1 cellular context compared by ENCODE assay signal in the genomic region with DNA sequence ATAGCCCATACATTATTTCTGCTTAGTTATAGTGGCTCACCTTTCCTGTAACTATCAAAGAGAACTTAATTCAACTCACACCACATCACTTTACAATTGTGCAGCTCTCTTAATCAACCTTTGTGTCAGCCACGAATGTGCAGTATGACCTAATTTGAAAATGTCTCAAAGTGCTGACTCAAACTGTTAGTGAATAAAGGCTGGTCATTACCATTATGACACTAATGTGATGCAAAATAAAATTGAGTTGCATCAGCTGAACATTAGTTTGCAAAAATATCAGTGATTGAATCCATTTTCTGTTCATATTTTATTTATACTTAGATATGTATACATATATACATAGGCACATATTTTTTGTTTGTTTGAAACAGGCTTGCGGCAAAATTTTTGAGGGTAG.
TF ChIP-seq lines count a peak whose summit lies in the region.

No MANE protein-coding gene starts in this region.

TF ChIP-seq in WTC11, 78 proteins besides CTCF, POLR2A, EP300 and RAD21 (continued from another document):
- TF ChIP-seq ATF3 (CRISPR knock-in tag; conservative IDR thresholded peaks at IDR 0.05) (no peak), SMAD4 (CRISPR knock-in tag; IDR thresholded peaks at IDR 0.05) (no peak), FOXK1 (CRISPR knock-in tag; IDR thresholded peaks at IDR 0.05) (no peak)
- TF ChIP-seq, protein P1, sequence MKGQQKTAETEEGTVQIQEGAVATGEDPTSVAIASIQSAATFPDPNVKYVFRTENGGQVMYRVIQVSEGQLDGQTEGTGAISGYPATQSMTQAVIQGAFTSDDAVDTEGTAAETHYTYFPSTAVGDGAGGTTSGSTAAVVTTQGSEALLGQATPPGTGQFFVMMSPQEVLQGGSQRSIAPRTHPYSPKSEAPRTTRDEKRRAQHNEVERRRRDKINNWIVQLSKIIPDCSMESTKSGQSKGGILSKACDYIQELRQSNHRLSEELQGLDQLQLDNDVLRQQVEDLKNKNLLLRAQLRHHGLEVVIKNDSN (CRISPR knock-in tag; IDR thresholded peaks at IDR 0.05): no peak
- TF ChIP-seq, protein P2, sequence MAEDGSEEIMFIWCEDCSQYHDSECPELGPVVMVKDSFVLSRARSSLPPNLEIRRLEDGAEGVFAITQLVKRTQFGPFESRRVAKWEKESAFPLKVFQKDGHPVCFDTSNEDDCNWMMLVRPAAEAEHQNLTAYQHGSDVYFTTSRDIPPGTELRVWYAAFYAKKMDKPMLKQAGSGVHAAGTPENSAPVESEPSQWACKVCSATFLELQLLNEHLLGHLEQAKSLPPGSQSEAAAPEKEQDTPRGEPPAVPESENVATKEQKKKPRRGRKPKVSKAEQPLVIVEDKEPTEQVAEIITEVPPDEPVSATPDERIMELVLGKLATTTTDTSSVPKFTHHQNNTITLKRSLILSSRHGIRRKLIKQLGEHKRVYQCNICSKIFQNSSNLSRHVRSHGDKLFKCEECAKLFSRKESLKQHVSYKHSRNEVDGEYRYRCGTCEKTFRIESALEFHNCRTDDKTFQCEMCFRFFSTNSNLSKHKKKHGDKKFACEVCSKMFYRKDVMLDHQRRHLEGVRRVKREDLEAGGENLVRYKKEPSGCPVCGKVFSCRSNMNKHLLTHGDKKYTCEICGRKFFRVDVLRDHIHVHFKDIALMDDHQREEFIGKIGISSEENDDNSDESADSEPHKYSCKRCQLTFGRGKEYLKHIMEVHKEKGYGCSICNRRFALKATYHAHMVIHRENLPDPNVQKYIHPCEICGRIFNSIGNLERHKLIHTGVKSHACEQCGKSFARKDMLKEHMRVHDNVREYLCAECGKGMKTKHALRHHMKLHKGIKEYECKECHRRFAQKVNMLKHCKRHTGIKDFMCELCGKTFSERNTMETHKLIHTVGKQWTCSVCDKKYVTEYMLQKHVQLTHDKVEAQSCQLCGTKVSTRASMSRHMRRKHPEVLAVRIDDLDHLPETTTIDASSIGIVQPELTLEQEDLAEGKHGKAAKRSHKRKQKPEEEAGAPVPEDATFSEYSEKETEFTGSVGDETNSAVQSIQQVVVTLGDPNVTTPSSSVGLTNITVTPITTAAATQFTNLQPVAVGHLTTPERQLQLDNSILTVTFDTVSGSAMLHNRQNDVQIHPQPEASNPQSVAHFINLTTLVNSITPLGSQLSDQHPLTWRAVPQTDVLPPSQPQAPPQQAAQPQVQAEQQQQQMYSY (CRISPR knock-in tag; IDR thresholded peaks at IDR 0.05): no peak
- TF ChIP-seq, protein P3, sequence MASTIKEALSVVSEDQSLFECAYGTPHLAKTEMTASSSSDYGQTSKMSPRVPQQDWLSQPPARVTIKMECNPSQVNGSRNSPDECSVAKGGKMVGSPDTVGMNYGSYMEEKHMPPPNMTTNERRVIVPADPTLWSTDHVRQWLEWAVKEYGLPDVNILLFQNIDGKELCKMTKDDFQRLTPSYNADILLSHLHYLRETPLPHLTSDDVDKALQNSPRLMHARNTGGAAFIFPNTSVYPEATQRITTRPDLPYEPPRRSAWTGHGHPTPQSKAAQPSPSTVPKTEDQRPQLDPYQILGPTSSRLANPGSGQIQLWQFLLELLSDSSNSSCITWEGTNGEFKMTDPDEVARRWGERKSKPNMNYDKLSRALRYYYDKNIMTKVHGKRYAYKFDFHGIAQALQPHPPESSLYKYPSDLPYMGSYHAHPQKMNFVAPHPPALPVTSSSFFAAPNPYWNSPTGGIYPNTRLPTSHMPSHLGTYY (CRISPR knock-in tag; IDR thresholded peaks at IDR 0.05): no peak
